Comparison of ENCODE assay signal across 8 cellular contexts in the genomic region with DNA sequence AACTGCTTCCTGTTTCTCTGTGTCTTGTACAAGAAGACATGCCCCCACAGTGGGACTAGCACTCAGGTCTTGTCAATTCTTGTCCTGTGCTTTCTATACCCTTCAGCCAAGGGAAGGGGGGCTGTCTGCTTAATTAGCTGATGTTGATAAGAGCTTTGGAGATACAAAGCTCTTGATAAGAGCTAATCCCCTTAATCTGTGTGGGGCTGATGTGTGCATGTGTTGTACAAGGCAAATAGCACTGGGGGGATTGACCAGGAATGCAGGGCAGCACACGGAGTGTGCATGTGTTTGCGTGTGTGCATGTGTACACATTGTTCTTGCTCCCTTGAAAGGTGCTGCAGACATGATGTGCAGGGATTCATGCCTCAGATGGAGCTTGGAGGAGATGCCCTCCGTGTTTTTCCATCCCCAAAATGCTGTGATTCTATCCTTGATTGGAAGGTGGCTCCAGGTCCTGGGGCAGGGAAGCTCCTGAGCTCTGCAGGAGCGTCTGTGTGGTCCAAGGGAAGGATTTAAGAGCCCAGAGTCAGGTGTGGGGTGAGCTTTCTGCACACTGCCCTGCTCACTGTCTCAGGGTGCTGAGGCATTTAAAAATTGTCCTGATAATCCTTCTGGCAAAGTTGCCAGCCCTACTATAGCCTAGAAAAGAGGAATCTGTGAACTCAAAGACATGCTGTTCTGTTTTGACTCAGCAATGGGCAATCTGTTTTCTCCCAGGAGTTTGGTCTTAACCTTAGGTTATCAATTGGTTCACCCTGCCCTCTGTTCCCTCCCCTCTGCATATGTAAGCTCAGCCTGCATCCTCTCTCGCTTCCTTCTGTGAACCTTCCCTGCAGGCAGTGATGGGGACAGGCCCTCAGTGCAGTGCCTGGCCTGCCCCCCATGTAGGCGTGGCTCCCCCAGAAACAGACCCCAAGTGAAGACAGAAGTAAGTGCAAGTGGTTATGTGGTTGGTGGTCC.
DNase-seq lines count a peak whose midpoint lies in the region; ATAC-seq and TF ChIP-seq lines count a peak whose summit lies in the region.

No MANE protein-coding gene starts in this region.

- H3K4me1 ChIP-seq in mesenchymal stem cell (ENCODE audit: control insufficient read depth, insufficient read depth, low read depth, low read length) (peaks cover 6% of the 10 kb centered on the region), upper lobe of left lung (peaks cover 0 to 7% (median 4%) of the 10 kb centered on the region in 4 donors)

- H3K4me3 ChIP-seq in mesenchymal stem cell (ENCODE audit: insufficient read depth in 1 of 2, low read depth in 1 of 2, low read length in 2 of 2) (no peak overlapping the region), upper lobe of left lung (no peak overlapping the region)

- no peak overlapping the region for H3K18ac ChIP-seq in mesenchymal stem cell (ENCODE audit: low read depth in 1 of 2, low read length in 2 of 2)

- H3K4ac ChIP-seq in mesenchymal stem cell (ENCODE audit: low read depth in 1 of 2, low read length in 2 of 2), result no peak overlapping the region

- H3K23ac ChIP-seq in mesenchymal stem cell (ENCODE audit: low read length in 2 of 2), result peak overlapping the region in 1 of 2 experiments; percentile 15

- no peaks in the 10 kb centered on the region for H3K79me1 ChIP-seq in mesenchymal stem cell (replicated peaks; ENCODE audit: low read length, poor library complexity, severe bottlenecking)

- no peak overlapping the region for H2AFZ ChIP-seq in mesenchymal stem cell (ENCODE audit: low read depth, low read length)

- peak overlapping the region in 1 of 2 experiments; percentile 51 for H3K14ac ChIP-seq in mesenchymal stem cell (ENCODE audit: low read length in 2 of 2)

- H3K4me2 ChIP-seq in mesenchymal stem cell (ENCODE audit: low read length, poor library complexity, severe bottlenecking), result no peak overlapping the region

- no peak for TF ChIP-seq EP300 in upper lobe of left lung (IDR thresholded peaks at IDR 0.05)

- H4K91ac ChIP-seq in mesenchymal stem cell (ENCODE audit: low read length), result no peak overlapping the region

- TF ChIP-seq CTCF in upper lobe of left lung (IDR thresholded peaks at IDR 0.05), result no peak

- peak overlapping the region; percentile 8 for H3K9ac ChIP-seq in mesenchymal stem cell (ENCODE audit: low read length)

- no peak overlapping the region for H3K27ac ChIP-seq in mesenchymal stem cell (ENCODE audit: low read length, poor library complexity, severe bottlenecking)
- H3K27ac ChIP-seq in upper lobe of left lung, result peak overlapping the region in 1 of 4 donors; percentile 2

- DNase-seq in mesenchymal stem cell, result no peak
- DNase-seq in SHP77 treated with DMSO at 0.1 percent for 48 hours (lab: John Stamatoyannopoulos, UW), result no peak
- no peak for DNase-seq in NCI-H1105 treated with DMSO at 0.1 percent for 48 hours (lab: John Stamatoyannopoulos, UW)
- DNase-seq in upper lobe of left lung, result no peak
- DNase-seq in SW480 (ENCODE audit: low spot score), result no peak

- TF ChIP-seq POLR2A in upper lobe of left lung (IDR thresholded peaks at IDR 0.05), result no peak

- no peaks in the 10 kb centered on the region for H3K36me3 ChIP-seq in mesenchymal stem cell (ENCODE audit: control insufficient read depth in 1 of 2, insufficient read depth in 2 of 2, low read depth in 1 of 2, low read length in 2 of 2)
- no peaks in the 10 kb centered on the region for H3K36me3 ChIP-seq in upper lobe of left lung

- no peak overlapping the region for H2BK5ac ChIP-seq in mesenchymal stem cell (ENCODE audit: low read depth, low read length, poor library complexity, severe bottlenecking)

- H2AK5ac ChIP-seq in mesenchymal stem cell (ENCODE audit: low read length, severe bottlenecking), result no peak overlapping the region

- 82% methylated on average over 6 of the region's 6 CpGs for whole genome bisulfite sequencing in mesenchymal stem cell
- 58 to 74% methylated on average over 6 of the region's 6 CpGs for WGBS in upper lobe of left lung, 2 donors

- H3K27me3 ChIP-seq in mesenchymal stem cell (ENCODE audit: control insufficient read depth in 1 of 2, insufficient read depth in 1 of 2, low read length in 2 of 2) (peaks cover 0 to 8% of the 10 kb centered on the region in 2 experiments), upper lobe of left lung (no peaks in the 10 kb centered on the region)

- no peak overlapping the region for H2BK12ac ChIP-seq in mesenchymal stem cell (ENCODE audit: low read length in 2 of 2)

- ATAC-seq in GM18870 (IDR thresholded peaks at IDR 0.05; ENCODE audit: unreplicated experiment) (peak; percentile 48), GM21515 (IDR thresholded peaks at IDR 0.05; ENCODE audit: unreplicated experiment) (peak; percentile 61), HG03159 (IDR thresholded peaks at IDR 0.05; ENCODE audit: unreplicated experiment) (peak; percentile 50), upper lobe of left lung (ENCODE audit: low FRiP score in 2 of 2) (no peak)

- H2BK15ac ChIP-seq in mesenchymal stem cell (ENCODE audit: low read depth, poor library complexity, severe bottlenecking), result no peak overlapping the region

- no peak overlapping the region for H4K8ac ChIP-seq in mesenchymal stem cell (ENCODE audit: low read length)

- H2BK120ac ChIP-seq in mesenchymal stem cell (ENCODE audit: low read depth, low read length), result no peak overlapping the region

- H3K9me3 ChIP-seq in mesenchymal stem cell (ENCODE audit: control insufficient read depth, low read length) (peaks cover 12% of the 10 kb centered on the region), upper lobe of left lung (peaks cover 0 to 12% (median 5%) of the 10 kb centered on the region in 4 donors)

Comparison
In these comparisons a context has a peak if more than half of its experiments do, and no peak if none do; other contexts are left out.
1. ATAC-seq: peak in GM18870 (single experiment), GM21515 (single experiment) and HG03159 (single experiment); none in upper lobe of left lung (0 of 2).